20 cellular contexts compared by ENCODE assay signal in genomic region chr3:109356442-109357155, GRCh38. TPM values are rescaled to one million over a fixed set of nuclear protein-coding genes. Genes with fewer than 3 reads are reported as not detected.
"Had no signal": no experiment of that assay in that cellular context is flagged by ENCODE, and none has a peak within 500 bp of the region (broad histone marks: within the 10 kb centered on the region; RNA-seq: fewer than 3 reads in every experiment).

No MANE protein-coding gene starts in this region.

- H3K9me3 ChIP-seq: spleen, tibial artery, vagina had no signal

- H3K4me1 ChIP-seq: spleen, tibial artery, vagina had no signal

- ATAC-seq: activated T-helper 17 cell treated with anti-CD3 and anti-CD28 coated beads, Interleukin-2, amount 50 U/mL, for 72 hours; left ventricle myocardium superior; sciatic nerve; stimulated activated memory B cell treated with anti-CD40 and anti-IgM and Interleukin-4, amounts not matched to agents 10 μg/mL and 1 μg/mL and 100 μg/mL, for 72 hours; T-helper 17 cell had no signal

- H3K27ac Mint-ChIP-seq: activated CD4-positive, alpha-beta T cell treated with anti-CD3 and anti-CD28 coated beads, Interleukin-2, amount 10 ng/mL, durations not matched to agents 7 days and 5 days; activated naive CD4-positive, alpha-beta T cell treated with anti-CD3 and anti-CD28 coated beads for 36 hours; activated T-helper 17 cell treated with anti-CD3 and anti-CD28 coated beads, Interleukin-2, amount 50 U/mL, for 72 hours; progenitor cell of endocrine pancreas; stimulated activated memory B cell treated with anti-CD40 and anti-IgM and Interleukin-4, amounts not matched to agents 10 μg/mL and 1 μg/mL and 100 μg/mL, for 72 hours; T-helper 17 cell had no signal

- H3K27ac ChIP-seq: coronary artery, hepatocyte, spleen, tibial artery, vagina had no signal

- H3K27me3 Mint-ChIP-seq: activated CD4-positive, alpha-beta T cell treated with anti-CD3 and anti-CD28 coated beads, Interleukin-2, amount 10 ng/mL, durations not matched to agents 7 days and 5 days; stimulated activated memory B cell treated with anti-CD40 and anti-IgM and Interleukin-4, amounts not matched to agents 10 μg/mL and 1 μg/mL and 100 μg/mL, for 72 hours had no signal

- H3K27me3 ChIP-seq: hepatocyte, spleen, tibial artery, vagina had no signal

- H3K36me3 Mint-ChIP-seq: stimulated activated memory B cell treated with anti-CD40 and anti-IgM and Interleukin-4, amounts not matched to agents 10 μg/mL and 1 μg/mL and 100 μg/mL, for 72 hours had no signal

- H3K9me3 Mint-ChIP-seq: activated CD4-positive, alpha-beta T cell treated with anti-CD3 and anti-CD28 coated beads, Interleukin-2, amount 10 ng/mL, durations not matched to agents 7 days and 5 days; activated naive CD4-positive, alpha-beta T cell treated with anti-CD3 and anti-CD28 coated beads for 36 hours; activated T-helper 17 cell treated with anti-CD3 and anti-CD28 coated beads, Interleukin-2, amount 50 U/mL, for 72 hours; stimulated activated memory B cell treated with anti-CD40 and anti-IgM and Interleukin-4, amounts not matched to agents 10 μg/mL and 1 μg/mL and 100 μg/mL, for 72 hours had no signal

- H3K4me3 ChIP-seq: coronary artery, hepatocyte, spleen, tibial artery, vagina had no signal

- H3K4me3 Mint-ChIP-seq: activated CD4-positive, alpha-beta T cell treated with anti-CD3 and anti-CD28 coated beads, Interleukin-2, amount 10 ng/mL, durations not matched to agents 7 days and 5 days; activated naive CD4-positive, alpha-beta T cell treated with anti-CD3 and anti-CD28 coated beads for 36 hours; activated T-helper 17 cell treated with anti-CD3 and anti-CD28 coated beads, Interleukin-2, amount 50 U/mL, for 72 hours; stimulated activated memory B cell treated with anti-CD40 and anti-IgM and Interleukin-4, amounts not matched to agents 10 μg/mL and 1 μg/mL and 100 μg/mL, for 72 hours; T-helper 17 cell had no signal

- DNase-seq: activated CD4-positive, alpha-beta T cell treated with anti-CD3 and anti-CD28 coated beads, Interleukin-2, amount 10 ng/mL, durations not matched to agents 7 days and 5 days; activated CD4-positive, CD25-positive, alpha-beta regulatory T cell; activated CD8-positive, alpha-beta memory T cell treated with anti-CD3 and anti-CD28 coated beads for 24 hours; activated naive CD4-positive, alpha-beta T cell treated with anti-CD3 and anti-CD28 coated beads for 36 hours; caudate nucleus; effector memory CD4-positive, alpha-beta T cell; erythroblast; left ventricle myocardium superior; spleen; stimulated activated CD4-positive, alpha-beta T cell treated with anti-CD3 and anti-CD28 coated beads, Interleukin-1b, Interleukin-23, amount 100 ng/mL, for 48 hours; T-helper 17 cell; tibial artery had no signal

- H3K4me1 Mint-ChIP-seq: activated CD4-positive, alpha-beta T cell treated with anti-CD3 and anti-CD28 coated beads, Interleukin-2, amount 10 ng/mL, durations not matched to agents 7 days and 5 days; activated T-helper 17 cell treated with anti-CD3 and anti-CD28 coated beads, Interleukin-2, amount 50 U/mL, for 72 hours; stimulated activated memory B cell treated with anti-CD40 and anti-IgM and Interleukin-4, amounts not matched to agents 10 μg/mL and 1 μg/mL and 100 μg/mL, for 72 hours; T-helper 17 cell had no signal

- H3K36me3 ChIP-seq: spleen, tibial artery, vagina had no signal

RNA-seq across cellular contexts. Expression of gene DPPA4, which starts 19.3 kb away (rescaled TPM):
- total RNA-seq: activated CD4-positive, alpha-beta T cell treated with anti-CD3 and anti-CD28 coated beads, Interleukin-2, amount 10 ng/mL, durations not matched to agents 7 days and 5 days; activated T-helper 17 cell treated with anti-CD3 and anti-CD28 coated beads, Interleukin-2, amount 50 U/mL, for 72 hours; left ventricle myocardium superior; sciatic nerve; vagina had no signal
- polyA plus RNA-seq: adipose tissue had no signal

RNA-seq across cellular contexts. Expression of gene DPPA2, which starts 40.3 kb away (rescaled TPM):
- total RNA-seq: activated CD4-positive, alpha-beta T cell treated with anti-CD3 and anti-CD28 coated beads, Interleukin-2, amount 10 ng/mL, durations not matched to agents 7 days and 5 days; activated naive CD4-positive, alpha-beta T cell treated with anti-CD3 and anti-CD28 coated beads for 36 hours; activated T-helper 17 cell treated with anti-CD3 and anti-CD28 coated beads, Interleukin-2, amount 50 U/mL, for 72 hours; hepatocyte; left ventricle myocardium superior; sciatic nerve; spleen; T-helper 17 cell; vagina had no signal
- polyA plus RNA-seq: adipose tissue, hepatocyte, spleen had no signal
